In the genomic region with DNA sequence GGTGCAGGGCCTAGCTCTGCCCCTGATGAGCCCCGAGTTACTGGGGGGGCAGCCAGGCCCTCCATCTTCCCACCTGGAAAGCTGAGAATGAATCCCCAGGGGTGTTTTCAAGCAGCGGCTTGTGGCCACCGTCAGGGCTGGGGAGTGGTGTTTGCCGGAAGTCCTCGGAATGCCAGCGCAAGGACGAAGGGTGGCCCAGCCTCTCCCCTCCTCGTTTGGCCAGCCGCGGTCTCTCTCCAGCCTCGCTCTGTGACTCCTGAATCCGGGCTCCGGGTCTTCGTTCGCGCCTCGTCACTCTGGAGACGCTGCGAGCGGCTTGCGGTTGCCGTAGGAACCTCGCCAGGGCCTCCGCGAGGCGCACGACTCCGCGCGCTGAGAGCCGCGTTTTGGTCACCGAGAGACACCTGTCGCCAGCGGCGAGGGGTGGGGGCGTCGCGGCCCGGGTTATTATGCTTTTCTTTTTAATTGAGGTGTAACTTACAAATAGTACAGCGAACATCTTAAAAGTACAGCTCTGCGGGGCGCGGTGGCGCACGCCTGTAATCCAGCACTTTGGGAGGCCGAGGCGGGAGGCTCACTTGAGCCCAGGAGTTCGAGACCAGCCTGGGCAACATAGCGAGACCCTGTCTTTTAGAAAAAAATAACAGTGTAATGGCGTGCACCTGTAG, we compare ENCODE assay signal across 8 cellular contexts. TPM values are rescaled to one million over a fixed set of nuclear protein-coding genes. Genes with fewer than 3 reads are reported as not detected.
A peak's percentile ranks its signal among the peaks of the same experiment; 100 is the strongest.
DNase-seq lines count a peak whose midpoint lies in the region; ATAC-seq lines count a peak whose summit lies in the region.

No MANE protein-coding gene starts in this region.

- peak overlapping the region in 1 of 8 donors; percentile 35 for H3K4me3 Mint-ChIP-seq in naive B cell
- H3K4me3 Mint-ChIP-seq in stimulated activated naive B cell treated with anti-CD40 and anti-IgM and Interleukin-4, amounts not matched to agents 10 μg/mL and 1 μg/mL and 100 μg/mL, for 72 hours: peak overlapping the region in 1 of 2 donors; percentile 47

- peaks cover 11 to 20% (median 18%) of the 10 kb centered on the region in 3 donors for H3K4me1 Mint-ChIP-seq in naive B cell
- peaks cover 19 to 40% of the 10 kb centered on the region in 2 donors for H3K4me1 Mint-ChIP-seq in stimulated activated naive B cell treated with anti-CD40 and anti-IgM and Interleukin-4, amounts not matched to agents 10 μg/mL and 1 μg/mL and 100 μg/mL, for 72 hours

- no peaks in the 10 kb centered on the region for H3K9me3 Mint-ChIP-seq in naive B cell
- H3K9me3 Mint-ChIP-seq in stimulated activated naive B cell treated with anti-CD40 and anti-IgM and Interleukin-4, amounts not matched to agents 10 μg/mL and 1 μg/mL and 100 μg/mL, for 72 hours: no peaks in the 10 kb centered on the region

- H3K36me3 Mint-ChIP-seq in naive B cell: no peaks in the 10 kb centered on the region
- H3K36me3 Mint-ChIP-seq in stimulated activated naive B cell treated with anti-CD40 and anti-IgM and Interleukin-4, amounts not matched to agents 10 μg/mL and 1 μg/mL and 100 μg/mL, for 72 hours: no peaks in the 10 kb centered on the region

- H3K27me3 ChIP-seq in BLaER1 treated with 17β-estradiol and CSF1 and Interleukin-3, amounts not matched to agents 10 nM and 100 nM: peaks cover 5 to 96% (median 21%) of the 10 kb centered on the region in 11 experiments; a peak in 21 of 22 replicates
- peaks cover 72% of the 10 kb centered on the region for H3K27me3 ChIP-seq in HUES64 (ENCODE audit: insufficient read depth, low read length)

- ATAC-seq in naive B cell (ENCODE audit: low read depth in 2 of 2): peak; percentile 47 to 62
- peak; percentile 70 to 76 for ATAC-seq in stimulated activated naive B cell treated with anti-CD40 and anti-IgM and Interleukin-4, amounts not matched to agents 10 μg/mL and 1 μg/mL and 100 μg/mL, for 72 hours (replicated peaks)
- no peak for ATAC-seq in GM18909 (IDR thresholded peaks at IDR 0.05; ENCODE audit: poor library complexity, unreplicated experiment)

- no peaks in the 10 kb centered on the region for H3K9me3 ChIP-seq in BLaER1 treated with 17β-estradiol and CSF1 and Interleukin-3, amounts not matched to agents 10 nM and 100 nM (replicated peaks in 1 of 11)
- H3K9me3 ChIP-seq in HUES64 (ENCODE audit: insufficient read depth, low read depth, low read length): no peaks in the 10 kb centered on the region

- WGBS in HUES64: 16% methylated on average over 51 of the region's 51 CpGs

- H3K27ac ChIP-seq in BLaER1 treated with 17β-estradiol and CSF1 and Interleukin-3, amounts not matched to agents 10 nM and 100 nM: no peak overlapping the region
- no peak overlapping the region for H3K27ac ChIP-seq in HUES64 (ENCODE audit: low read depth, low read length)

- peaks cover 0 to 67% (median 4%) of the 10 kb centered on the region in 11 experiments; a peak in 8 of 22 replicates for H4K20me1 ChIP-seq in BLaER1 treated with 17β-estradiol and CSF1 and Interleukin-3, amounts not matched to agents 10 nM and 100 nM

- no peaks in the 10 kb centered on the region for H3K36me3 ChIP-seq in BLaER1 treated with 17β-estradiol and CSF1 and Interleukin-3, amounts not matched to agents 10 nM and 100 nM
- H3K36me3 ChIP-seq in HUES64 (ENCODE audit: insufficient read depth, low read length): no peaks in the 10 kb centered on the region

- peak; percentile 61 to 78 for DNase-seq in NOMO-1 (lab: John Stamatoyannopoulos, UW; ENCODE audit: unreplicated experiment in 2 of 2)
- peak; percentile 68 for DNase-seq in activated T-cell treated with anti-CD3 and anti-CD28 coated beads for 48 hours (ENCODE audit: low read depth)
- DNase-seq in fibroblast of gingiva (ENCODE audit: low read depth): peak; percentile 71
- DNase-seq in naive B cell: no peak
- DNase-seq in stimulated activated naive B cell treated with anti-CD40 and anti-IgM and Interleukin-4, amounts not matched to agents 10 μg/mL and 1 μg/mL and 100 μg/mL, for 72 hours: peak; percentile 53

- peaks cover 67 to 92% (median 81%) of the 10 kb centered on the region in 3 donors for H3K27me3 Mint-ChIP-seq in naive B cell
- H3K27me3 Mint-ChIP-seq in stimulated activated naive B cell treated with anti-CD40 and anti-IgM and Interleukin-4, amounts not matched to agents 10 μg/mL and 1 μg/mL and 100 μg/mL, for 72 hours: peaks cover 87 to 91% of the 10 kb centered on the region in 2 donors

- no peak overlapping the region for H3K9ac ChIP-seq in BLaER1 treated with 17β-estradiol and CSF1 and Interleukin-3, amounts not matched to agents 10 nM and 100 nM
- no peak overlapping the region for H3K9ac ChIP-seq in HUES64 (ENCODE audit: low read depth, low read length)

- H3K27ac Mint-ChIP-seq in naive B cell: no peak overlapping the region
- peak overlapping the region; percentile 25 for H3K27ac Mint-ChIP-seq in stimulated activated naive B cell treated with anti-CD40 and anti-IgM and Interleukin-4, amounts not matched to agents 10 μg/mL and 1 μg/mL and 100 μg/mL, for 72 hours

- H3K4me1 ChIP-seq in BLaER1 treated with 17β-estradiol and CSF1 and Interleukin-3, amounts not matched to agents 10 nM and 100 nM: peaks cover 22 to 88% (median 73%) of the 10 kb centered on the region in 10 experiments
- H3K4me1 ChIP-seq in HUES64 (ENCODE audit: insufficient read depth, low read length): peaks cover 9% of the 10 kb centered on the region

- H3K4me3 ChIP-seq in BLaER1 treated with 17β-estradiol and CSF1 and Interleukin-3, amounts not matched to agents 10 nM and 100 nM: peak overlapping the region in 3 of 10 experiments; percentile 4 to 36 (median 10); a peak in 2 of 20 replicates
- H3K4me3 ChIP-seq in HUES64 (ENCODE audit: low read length): peak overlapping the region; percentile 35

- H3K4me2 ChIP-seq in BLaER1 treated with 17β-estradiol and CSF1 and Interleukin-3, amounts not matched to agents 10 nM and 100 nM: peak overlapping the region; percentile 72 to 93 (median 83)

RNA-seq across cellular contexts. Expression of a gene that starts 6.3 kb away (rescaled TPM):
- 5.8 TPM for polyA plus RNA-seq in HUES64 (2013, experiment 1 of 2)
- polyA plus RNA-seq in HUES64 (2013, experiment 2 of 2): 7.6 TPM
- 1 to 10 TPM in 1 of 6 donors, under 1 TPM in 2, not detected in 3; 0.16 to 3.0 (median 0.31) TPM for polyA plus RNA-seq in naive B cell (ENCODE audit: low read depth in 6 of 6)

RNA-seq across cellular contexts. Expression of a gene that starts 6.5 kb away (rescaled TPM):
- polyA plus RNA-seq in HUES64 (2013, experiment 1 of 2): 0.60 TPM
- 1.5 TPM for polyA plus RNA-seq in HUES64 (2013, experiment 2 of 2)
- polyA plus RNA-seq in naive B cell (ENCODE audit: low read depth in 6 of 6): not detected

RNA-seq across cellular contexts. Expression of a gene that starts 44.6 kb away (rescaled TPM):
- 201 TPM for polyA plus RNA-seq in HUES64 (2013, experiment 1 of 2)
- 203 TPM for polyA plus RNA-seq in HUES64 (2013, experiment 2 of 2)
- 10 to 100 TPM; 10.3 to 68.0 (median 42.2) TPM for polyA plus RNA-seq in naive B cell (ENCODE audit: low read depth in 6 of 6)
